Comparison of ENCODE assay signal across 12 cellular contexts in genomic region chr7:106717254-106717996, GRCh38. TPM values are rescaled to one million over a fixed set of nuclear protein-coding genes. Genes with fewer than 3 reads are reported as not detected.
A peak's percentile ranks its signal among the peaks of the same experiment; 100 is the strongest.
DNase-seq lines count a peak whose midpoint lies in the region; ATAC-seq and TF ChIP-seq lines count a peak whose summit lies in the region.
"Had no signal": no experiment of that assay in that cellular context is flagged by ENCODE, and none has a peak within 500 bp of the region (broad histone marks: within the 10 kb centered on the region; RNA-seq: fewer than 3 reads in every experiment).

No MANE protein-coding gene starts in this region.

- peaks cover 0 to 15% of the 10 kb centered on the region in 2 donors for H3K4me1 ChIP-seq in right atrium auricular region
- H3K4me1 ChIP-seq in SJSA1 (replicated peaks): peaks cover 55% of the 10 kb centered on the region
- H3K4me1 ChIP-seq: gastroesophageal sphincter had no signal

- H3K27me3 ChIP-seq in right atrium auricular region: no peaks in the 10 kb centered on the region
- no peaks in the 10 kb centered on the region for H3K27me3 ChIP-seq in SJSA1 (replicated peaks)
- H3K27me3 ChIP-seq: gastroesophageal sphincter, tibial artery had no signal

- ATAC-seq in left ventricle myocardium superior (no peak), HG02970 (IDR thresholded peaks at IDR 0.05; ENCODE audit: low FRiP score, unreplicated experiment) (no peak), HG03442 (IDR thresholded peaks at IDR 0.05; ENCODE audit: unreplicated experiment) (no peak)

- DNase-seq in right atrium auricular region (ENCODE audit: low spot score) (no peak), left ventricle myocardium superior (no peak), SJSA1 (ENCODE audit: low read depth in 1 of 2, low spot score in 2 of 2) (peak in 1 of 2 experiments; percentile 40), iris pigment epithelial cell (ENCODE audit: low read depth) (peak; percentile 41), pons (ENCODE audit: low spot score) (no peak), NCI-H2227 treated with DMSO at 0.1 percent for 48 hours (lab: John Stamatoyannopoulos, UW) (no peak)
- DNase-seq: activated naive CD8-positive, alpha-beta T cell treated with anti-CD3 and anti-CD28 coated beads, Interleukin-2, amount 10 ng/mL, durations not matched to agents 7 days and 5 days; kidney had no signal

- TF ChIP-seq CTCF in right atrium auricular region (IDR thresholded peaks at IDR 0.05): no peak

- H3K4me3 ChIP-seq in right atrium auricular region: no peak overlapping the region
- H3K4me3 ChIP-seq in SJSA1: no peak overlapping the region
- H3K4me3 ChIP-seq: gastroesophageal sphincter, tibial artery had no signal

- H3K9me3 ChIP-seq in right atrium auricular region (no peaks in the 10 kb centered on the region), SJSA1 (replicated peaks) (peaks cover 4% of the 10 kb centered on the region; the same call in 1 of the 2 replicates)
- H3K9me3 ChIP-seq: gastroesophageal sphincter, tibial artery had no signal

- H3K36me3 ChIP-seq in right atrium auricular region (no peaks in the 10 kb centered on the region), SJSA1 (peaks cover 12% of the 10 kb centered on the region)
- H3K36me3 ChIP-seq: gastroesophageal sphincter, tibial artery had no signal

- H3K27ac ChIP-seq in right atrium auricular region: peak overlapping the region; percentile 20 to 45
- H3K27ac ChIP-seq in SJSA1: peak overlapping the region; percentile 88
- H3K27ac ChIP-seq: gastroesophageal sphincter had no signal

- intact Hi-C loops in left ventricle myocardium superior (cut with micrococcal nuclease): no loop called here

RNA-seq across cellular contexts. Expression of gene CCDC71L, which starts 56.5 kb away (rescaled TPM):
- total RNA-seq in right atrium auricular region (10 to 100 TPM; 17.5 to 20.9 TPM), left ventricle myocardium superior (6.4 TPM)
- 37.1 and 38.7 TPM in 2 replicates for total RNA-seq in SJSA1 (2014; rRNA removed; shearing (Covaris generic))
